ENCODE assay signal across 1 cellular context in genomic region chr4:7041851-7042696, GRCh38.
TF ChIP-seq lines count a peak whose summit lies in the region.

No MANE protein-coding gene starts in this region.

TF ChIP-seq in H1, 55 proteins besides CTCF, POLR2A, EP300 and RAD21:
- no peak for TF ChIP-seq TAF7 (optimal IDR thresholded peaks at IDR 0.05; ENCODE audit: borderline replicate concordance, low read depth, low read length)
- no peak for TF ChIP-seq KDM5A (IDR thresholded peaks at IDR 0.05; ENCODE audit: low read length)
- no peak for TF ChIP-seq KDM1A (IDR thresholded peaks at IDR 0.05; ENCODE audit: borderline replicate concordance, low read length)
- TF ChIP-seq RFX5 (IDR thresholded peaks at IDR 0.05; ENCODE audit: borderline replicate concordance, low read depth, low read length) = no peak
- no peak for TF ChIP-seq CHD1 (IDR thresholded peaks at IDR 0.05; ENCODE audit: low read depth, low read length)
- no peak for TF ChIP-seq BCL11A (IDR thresholded peaks at IDR 0.05; ENCODE audit: low read depth in 2 of 2, low read length in 2 of 2)
- no peak for TF ChIP-seq CHD2 (IDR thresholded peaks at IDR 0.05; ENCODE audit: low read length)
- TF ChIP-seq E2F6 (IDR thresholded peaks at IDR 0.05) = no peak
- no peak for TF ChIP-seq RXRA (IDR thresholded peaks at IDR 0.05; ENCODE audit: insufficient read depth, low read depth, low read length)
- TF ChIP-seq RBBP5 (IDR thresholded peaks at IDR 0.05; ENCODE audit: borderline replicate concordance, low read depth, low read length) = no peak
- no peak for TF ChIP-seq TBP (IDR thresholded peaks at IDR 0.05; ENCODE audit: low read depth, low read length)
- TF ChIP-seq JUN (IDR thresholded peaks at IDR 0.05; ENCODE audit: low read depth, low read length) = no peak
- no peak for TF ChIP-seq NRF1 (IDR thresholded peaks at IDR 0.05; ENCODE audit: low read depth, low read length)
- TF ChIP-seq CBX5 (IDR thresholded peaks at IDR 0.05; ENCODE audit: low read depth, low read length) = no peak
- TF ChIP-seq SP4 (IDR thresholded peaks at IDR 0.05; ENCODE audit: low read length) = no peak
- no peak for TF ChIP-seq POLR2AphosphoS5 (IDR thresholded peaks at IDR 0.05; ENCODE audit: low read depth, low read length)
- TF ChIP-seq MAFK (IDR thresholded peaks at IDR 0.05; ENCODE audit: low read depth, low read length) = no peak
- no peak for TF ChIP-seq RNF2 (IDR thresholded peaks at IDR 0.05; ENCODE audit: borderline replicate concordance, low read depth, low read length, missing control alignments, poor library complexity, severe bottlenecking)
- TF ChIP-seq EGR1 (IDR thresholded peaks at IDR 0.05; ENCODE audit: borderline replicate concordance, low read depth, low read length) = peak; percentile 59; the same call in 1 of the 2 replicates
- TF ChIP-seq MAX (IDR thresholded peaks at IDR 0.05) = no peak
- no peak for TF ChIP-seq GABPA (IDR thresholded peaks at IDR 0.05; ENCODE audit: borderline replicate concordance, insufficient read depth, low read length)
- TF ChIP-seq ATF3 (IDR thresholded peaks at IDR 0.05; ENCODE audit: insufficient read depth, low read depth, low read length) = no peak
- TF ChIP-seq SP1 (IDR thresholded peaks at IDR 0.05; ENCODE audit: low read depth, low read length) = no peak
- no peak for TF ChIP-seq USF2 (IDR thresholded peaks at IDR 0.05; ENCODE audit: low read length)
- no peak for TF ChIP-seq ASH2L (IDR thresholded peaks at IDR 0.05; ENCODE audit: low read length)
- TF ChIP-seq JUND (IDR thresholded peaks at IDR 0.05; ENCODE audit: low read length) = no peak
- no peak for TF ChIP-seq CBX8 (IDR thresholded peaks at IDR 0.05; ENCODE audit: borderline replicate concordance, low read depth, low read length)
- no peak for TF ChIP-seq SAP30 (IDR thresholded peaks at IDR 0.05; ENCODE audit: insufficient read depth, insufficient replicate concordance, low read length)
- 0 out of 4 replicates have a peak, but pooled peaks of 1 of the 2 experiments have one; percentile 18 for TF ChIP-seq HDAC2 (IDR thresholded peaks at IDR 0.05; ENCODE audit: borderline replicate concordance in 1 of 2, low read depth in 2 of 2, low read length in 2 of 2)
- no peak for TF ChIP-seq BRCA1 (IDR thresholded peaks at IDR 0.05; ENCODE audit: low read depth, low read length)
- TF ChIP-seq ZNF274 (IDR thresholded peaks at IDR 0.05; ENCODE audit: borderline replicate concordance, extremely low read depth, low read length) = no peak
- no peak for TF ChIP-seq YY1 (IDR thresholded peaks at IDR 0.05; ENCODE audit: low read depth, low read length)
- TF ChIP-seq SP2 (IDR thresholded peaks at IDR 0.05; ENCODE audit: low read length) = no peak
- no peak; the same call in 1 of the 2 replicates for TF ChIP-seq TAF1 (IDR thresholded peaks at IDR 0.05; ENCODE audit: low read depth, low read length)
- TF ChIP-seq POU5F1 (IDR thresholded peaks at IDR 0.05; ENCODE audit: low read depth, low read length) = no peak
- TF ChIP-seq EZH2 (IDR thresholded peaks at IDR 0.05; ENCODE audit: low read depth, low read length, severe bottlenecking) = peak; percentile 60
- no peak for TF ChIP-seq GTF2F1 (IDR thresholded peaks at IDR 0.05; ENCODE audit: borderline replicate concordance, low read depth, low read length)
- no peak for TF ChIP-seq CEBPB (IDR thresholded peaks at IDR 0.05; ENCODE audit: low read depth, low read length)
- TF ChIP-seq PHF8 (conservative IDR thresholded peaks at IDR 0.05; ENCODE audit: low read depth, low read length) = no peak
- no peak for TF ChIP-seq ATF2 (IDR thresholded peaks at IDR 0.05; ENCODE audit: low read length)
- peak; percentile 58 for TF ChIP-seq KDM4A (IDR thresholded peaks at IDR 0.05; ENCODE audit: low read depth, low read length, severe bottlenecking)
- no peak for TF ChIP-seq HDAC6 (IDR thresholded peaks at IDR 0.05; ENCODE audit: low read depth, low read length)
- TF ChIP-seq BACH1 (IDR thresholded peaks at IDR 0.05; ENCODE audit: low read length) = no peak
- no peak for TF ChIP-seq TCF12 (IDR thresholded peaks at IDR 0.05; ENCODE audit: low read depth, low read length)
- TF ChIP-seq SUZ12 (IDR thresholded peaks at IDR 0.05; ENCODE audit: low read length) = peak; percentile 61; the same call in 1 of the 2 replicates
